21 cellular contexts compared by ENCODE assay signal in the genomic region with DNA sequence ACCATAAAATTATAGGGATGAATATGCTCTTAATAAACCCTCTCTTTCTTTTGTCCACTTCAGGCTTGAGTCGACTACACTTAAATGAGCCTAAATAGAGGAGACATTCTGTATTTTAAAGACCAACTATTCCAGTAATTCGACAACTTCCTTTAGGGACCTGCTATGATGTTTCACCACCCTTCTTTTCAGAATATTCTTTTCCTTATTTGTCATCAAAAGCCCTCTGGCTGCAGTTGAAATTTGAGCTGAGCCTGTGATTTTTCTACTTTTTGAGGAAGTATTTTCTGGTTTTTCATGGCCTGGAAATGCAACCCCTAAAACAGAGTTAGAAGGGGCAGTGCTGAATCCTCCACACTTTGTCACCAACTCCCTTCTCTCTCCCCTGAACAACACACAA.
"Had no signal": no experiment of that assay in that cellular context is flagged by ENCODE, and none has a peak within 500 bp of the region (broad histone marks: within the 10 kb centered on the region; RNA-seq: fewer than 3 reads in every experiment).

No MANE protein-coding gene starts in this region.

- H3K36me3 Mint-ChIP-seq: activated naive CD8-positive, alpha-beta T cell treated with anti-CD3 and anti-CD28 coated beads, Interleukin-2, amount 10 ng/mL, durations not matched to agents 7 days and 5 days; naive thymus-derived CD8-positive, alpha-beta T cell had no signal

- H3K9me3 Mint-ChIP-seq: activated naive CD8-positive, alpha-beta T cell treated with anti-CD3 and anti-CD28 coated beads, Interleukin-2, amount 10 ng/mL, durations not matched to agents 7 days and 5 days; naive thymus-derived CD8-positive, alpha-beta T cell had no signal

- DNase-seq: activated CD4-positive, alpha-beta T cell treated with anti-CD3 and anti-CD28 coated beads for 36 hours; activated CD8-positive, alpha-beta memory T cell treated with anti-CD3 and anti-CD28 coated beads, Interleukin-2, amount 50 U/mL, for 48 hours; activated CD8-positive, alpha-beta T cell treated with anti-CD3 and anti-CD28 coated beads, Interleukin-2, amount 10 ng/mL, durations not matched to agents 7 days and 5 days; activated naive CD8-positive, alpha-beta T cell treated with anti-CD3 and anti-CD28 coated beads, Interleukin-2, amount 10 ng/mL, durations not matched to agents 7 days and 5 days; caudate nucleus; effector memory CD4-positive, alpha-beta T cell; gastrocnemius medialis; kidney glomerular epithelial cell; midbrain; naive thymus-derived CD8-positive, alpha-beta T cell; occipital lobe; right lobe of liver; stimulated activated CD4-positive, alpha-beta T cell treated with anti-CD3 and anti-CD28 coated beads, Interleukin-12 subunit alpha, Interleukin-12 subunit beta, amount 100 ng/mL, for 4 hours; stimulated activated naive CD4-positive, alpha-beta T cell; substantia nigra; T1000; transverse colon had no signal

- H3K4me3 Mint-ChIP-seq: activated CD4-positive, alpha-beta T cell treated with anti-CD3 and anti-CD28 coated beads for 36 hours; activated CD8-positive, alpha-beta T cell treated with anti-CD3 and anti-CD28 coated beads, Interleukin-2, amount 10 ng/mL, durations not matched to agents 7 days and 5 days; activated naive CD8-positive, alpha-beta T cell treated with anti-CD3 and anti-CD28 coated beads, Interleukin-2, amount 10 ng/mL, durations not matched to agents 7 days and 5 days; naive thymus-derived CD8-positive, alpha-beta T cell had no signal

- H3K4me1 ChIP-seq: ascending aorta, gastrocnemius medialis, prostate gland, right lobe of liver, transverse colon had no signal

- H3K27ac Mint-ChIP-seq: activated CD4-positive, alpha-beta T cell treated with anti-CD3 and anti-CD28 coated beads for 36 hours; activated CD8-positive, alpha-beta T cell treated with anti-CD3 and anti-CD28 coated beads, Interleukin-2, amount 10 ng/mL, durations not matched to agents 7 days and 5 days; activated naive CD8-positive, alpha-beta T cell treated with anti-CD3 and anti-CD28 coated beads, Interleukin-2, amount 10 ng/mL, durations not matched to agents 7 days and 5 days; naive thymus-derived CD8-positive, alpha-beta T cell had no signal

- H3K27me3 ChIP-seq: ascending aorta, gastrocnemius medialis, right lobe of liver, transverse colon had no signal

- H3K4me1 Mint-ChIP-seq: activated CD4-positive, alpha-beta T cell treated with anti-CD3 and anti-CD28 coated beads for 36 hours; activated naive CD8-positive, alpha-beta T cell treated with anti-CD3 and anti-CD28 coated beads, Interleukin-2, amount 10 ng/mL, durations not matched to agents 7 days and 5 days had no signal

- H3K4me3 ChIP-seq: ascending aorta, coronary artery, gastrocnemius medialis, prostate gland, right lobe of liver, transverse colon had no signal

- H3K27ac ChIP-seq: ascending aorta, coronary artery, gastrocnemius medialis, prostate gland, right lobe of liver, transverse colon, VCaP had no signal

- H3K9me3 ChIP-seq: ascending aorta, gastrocnemius medialis, prostate gland, right lobe of liver, transverse colon had no signal

- H3K36me3 ChIP-seq: ascending aorta, gastrocnemius medialis, prostate gland, right lobe of liver, transverse colon had no signal
